ENCODE assay signal across 2 cellular contexts in genomic region chr1:112507896-112508241, GRCh38.
TF ChIP-seq lines count a peak whose summit lies in the region.

No MANE protein-coding gene starts in this region.

TF ChIP-seq in A549, 52 proteins besides CTCF, POLR2A, EP300 and RAD21 (continued from another document):
- no peak for TF ChIP-seq MAX (IDR thresholded peaks at IDR 0.05)
- TF ChIP-seq FOSL2 (IDR thresholded peaks at IDR 0.05) = no peak
- no peak for TF ChIP-seq FOSL2 (CRISPR knock-in tag; IDR thresholded peaks at IDR 0.05)
- TF ChIP-seq HOXB5 (CRISPR knock-in tag; IDR thresholded peaks at IDR 0.05) = no peak
- no peak for TF ChIP-seq FOSB (CRISPR knock-in tag; IDR thresholded peaks at IDR 0.05)
- TF ChIP-seq SMC3 (IDR thresholded peaks at IDR 0.05) = no peak
- no peak for TF ChIP-seq MAFK (IDR thresholded peaks at IDR 0.05; ENCODE audit: partially characterized antibody)
- TF ChIP-seq REST (IDR thresholded peaks at IDR 0.05) = no peak

TF ChIP-seq in HEK293, 187 proteins besides CTCF, POLR2A, EP300 and RAD21 (continued from another document):
- TF ChIP-seq SP3 (tag by site-specific recombination; IDR thresholded peaks at IDR 0.05) (peak; percentile 56), SP2 (tag by site-specific recombination; IDR thresholded peaks at IDR 0.05) (peak; percentile 27), ZNF514 (tag by site-specific recombination; IDR thresholded peaks at IDR 0.05) (no peak), ZNF398 (tag by site-specific recombination; IDR thresholded peaks at IDR 0.05) (peak; percentile 61), KLF1 (tag by site-specific recombination; IDR thresholded peaks at IDR 0.05) (peak; percentile 36; the same call in 1 of the 2 replicates), ZNF341 (tag by site-specific recombination; IDR thresholded peaks at IDR 0.05; ENCODE audit: low read depth) (peak; percentile 94)
